Comparison of ENCODE assay signal across 17 cellular contexts in the genomic region with DNA sequence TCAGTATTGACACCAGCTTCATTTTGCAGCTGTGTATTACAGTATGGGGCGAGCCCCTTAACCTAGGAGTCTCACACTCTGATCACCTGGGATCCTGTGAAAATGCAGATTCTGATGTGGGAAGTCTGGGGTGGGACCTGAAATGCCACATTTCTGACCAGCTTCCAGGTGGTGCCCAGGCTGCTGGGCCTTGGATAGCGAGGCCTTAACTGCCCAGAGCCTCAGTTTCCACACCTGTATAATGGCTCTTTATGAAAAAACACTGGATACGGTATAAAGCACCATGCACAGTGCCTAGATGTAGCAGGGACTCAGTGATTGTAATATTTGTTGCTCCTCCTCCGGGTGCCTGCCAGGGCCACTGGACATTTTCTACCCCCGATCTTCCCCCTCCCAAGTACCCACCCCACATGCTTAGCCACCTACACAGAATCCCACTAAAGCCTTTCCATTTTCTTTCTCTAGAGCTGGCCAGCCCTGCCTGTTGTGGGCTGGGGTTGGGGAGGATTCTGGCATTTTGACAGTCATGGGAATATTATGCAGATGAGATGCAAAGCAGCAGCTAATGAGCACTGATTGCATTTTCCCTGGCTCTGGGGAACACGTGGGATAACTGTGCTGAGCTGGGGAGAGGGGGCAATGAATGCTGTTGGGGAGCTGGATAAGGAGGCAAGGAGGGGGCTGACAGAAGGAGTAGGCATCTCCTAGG. TPM values are rescaled to one million over a fixed set of nuclear protein-coding genes. Genes with fewer than 3 reads are reported as not detected.
A peak's percentile ranks its signal among the peaks of the same experiment; 100 is the strongest.
DNase-seq lines count a peak whose midpoint lies in the region; ATAC-seq lines count a peak whose summit lies in the region.
"Had no signal": no experiment of that assay in that cellular context is flagged by ENCODE, and none has a peak within 500 bp of the region (broad histone marks: within the 10 kb centered on the region; RNA-seq: fewer than 3 reads in every experiment).

No MANE protein-coding gene starts in this region.

- no peaks in the 10 kb centered on the region for H3K27me3 Mint-ChIP-seq in central memory CD8-positive, alpha-beta T cell

- no peak for ATAC-seq in central memory CD8-positive, alpha-beta T cell (replicated peaks; ENCODE audit: extremely low read depth, poor library complexity, severe bottlenecking)
- no peak for ATAC-seq in HG02973 (IDR thresholded peaks at IDR 0.05; ENCODE audit: unreplicated experiment)
- ATAC-seq in HG03280 (IDR thresholded peaks at IDR 0.05; ENCODE audit: unreplicated experiment): no peak
- no peak for ATAC-seq in HG03565 (IDR thresholded peaks at IDR 0.05; ENCODE audit: unreplicated experiment)

- peaks cover 13% of the 10 kb centered on the region for H3K4me1 Mint-ChIP-seq in central memory CD8-positive, alpha-beta T cell

- H3K36me3 Mint-ChIP-seq in central memory CD8-positive, alpha-beta T cell (ENCODE audit: insufficient read depth): peaks cover 4% of the 10 kb centered on the region

- DNase-seq in NCI-H526 treated with DMSO at 0.1 percent for 48 hours (lab: John Stamatoyannopoulos, UW) (peak; percentile 13), middle frontal gyrus (ENCODE audit: extremely low spot score, low spot score) (peak; percentile 18)
- no peak for DNase-seq in central memory CD8-positive, alpha-beta T cell (ENCODE audit: low spot score in 2 of 2)
- DNase-seq: ACHN, KBM-7, MV-4-11, NCI-H1694 treated with DMSO at 0.1 percent for 48 hours, OCI-M1, SHP77 had no signal

- H3K27ac Mint-ChIP-seq in central memory CD8-positive, alpha-beta T cell (ENCODE audit: low read depth): peak overlapping the region; percentile 66

- peak overlapping the region; percentile 69 for H3K27ac ChIP-seq in temporal lobe (ENCODE audit: low read depth, low read length)
- H3K27ac ChIP-seq: C4-2B, SK-N-MC had no signal

- no peak overlapping the region for H3K4me3 Mint-ChIP-seq in central memory CD8-positive, alpha-beta T cell

- H3K9me3 Mint-ChIP-seq in central memory CD8-positive, alpha-beta T cell: no peaks in the 10 kb centered on the region

RNA-seq across cellular contexts. Expression of a gene that starts 44.8 kb away (rescaled TPM):
- not detected for total RNA-seq in temporal lobe
- total RNA-seq: H4, NCI-H460 had no signal

RNA-seq across cellular contexts. Expression of a gene that starts 45.5 kb away (rescaled TPM):
- total RNA-seq in temporal lobe: 2.7 TPM
- total RNA-seq: H4 had no signal

Comparison
In these comparisons a context has a peak if more than half of its experiments do, and no peak if none do; other contexts are left out.
1. DNase-seq: peak in NCI-H526 treated with DMSO at 0.1 percent for 48 hours (single experiment) and middle frontal gyrus (single experiment); none in central memory CD8-positive, alpha-beta T cell (0 of 2).